ENCODE assay signal across 1 cellular context in the genomic region with DNA sequence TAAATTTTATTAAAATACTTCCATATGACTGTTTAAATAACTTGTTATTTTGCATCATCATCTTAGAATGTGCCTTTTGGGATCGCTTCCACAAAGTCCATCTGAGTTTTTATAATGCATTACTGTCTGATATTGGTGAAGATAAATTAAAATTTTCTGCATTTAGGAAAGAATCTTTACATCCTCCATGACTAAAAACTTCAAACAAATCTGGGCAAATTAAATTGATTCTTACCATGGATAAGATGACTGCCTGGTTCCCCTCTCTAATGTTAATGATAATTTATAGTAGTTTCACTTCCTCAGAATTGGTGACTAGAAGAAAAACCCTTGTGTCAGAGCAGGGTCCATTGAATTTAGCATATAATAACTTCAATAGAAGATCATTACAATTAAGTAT.
TF ChIP-seq lines count a peak whose summit lies in the region.

No MANE protein-coding gene starts in this region.

TF ChIP-seq in GM23338, 12 proteins besides CTCF, POLR2A, EP300 and RAD21 (continued from another document):
- TF ChIP-seq, protein P1, sequence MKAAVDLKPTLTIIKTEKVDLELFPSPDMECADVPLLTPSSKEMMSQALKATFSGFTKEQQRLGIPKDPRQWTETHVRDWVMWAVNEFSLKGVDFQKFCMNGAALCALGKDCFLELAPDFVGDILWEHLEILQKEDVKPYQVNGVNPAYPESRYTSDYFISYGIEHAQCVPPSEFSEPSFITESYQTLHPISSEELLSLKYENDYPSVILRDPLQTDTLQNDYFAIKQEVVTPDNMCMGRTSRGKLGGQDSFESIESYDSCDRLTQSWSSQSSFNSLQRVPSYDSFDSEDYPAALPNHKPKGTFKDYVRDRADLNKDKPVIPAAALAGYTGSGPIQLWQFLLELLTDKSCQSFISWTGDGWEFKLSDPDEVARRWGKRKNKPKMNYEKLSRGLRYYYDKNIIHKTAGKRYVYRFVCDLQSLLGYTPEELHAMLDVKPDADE (IDR thresholded peaks at IDR 0.05) = no peak
- no peak for TF ChIP-seq CREB1 (CRISPR knock-in tag; IDR thresholded peaks at IDR 0.05; ENCODE audit: low read depth)
